Comparison of ENCODE assay signal across 14 cellular contexts in the genomic region with DNA sequence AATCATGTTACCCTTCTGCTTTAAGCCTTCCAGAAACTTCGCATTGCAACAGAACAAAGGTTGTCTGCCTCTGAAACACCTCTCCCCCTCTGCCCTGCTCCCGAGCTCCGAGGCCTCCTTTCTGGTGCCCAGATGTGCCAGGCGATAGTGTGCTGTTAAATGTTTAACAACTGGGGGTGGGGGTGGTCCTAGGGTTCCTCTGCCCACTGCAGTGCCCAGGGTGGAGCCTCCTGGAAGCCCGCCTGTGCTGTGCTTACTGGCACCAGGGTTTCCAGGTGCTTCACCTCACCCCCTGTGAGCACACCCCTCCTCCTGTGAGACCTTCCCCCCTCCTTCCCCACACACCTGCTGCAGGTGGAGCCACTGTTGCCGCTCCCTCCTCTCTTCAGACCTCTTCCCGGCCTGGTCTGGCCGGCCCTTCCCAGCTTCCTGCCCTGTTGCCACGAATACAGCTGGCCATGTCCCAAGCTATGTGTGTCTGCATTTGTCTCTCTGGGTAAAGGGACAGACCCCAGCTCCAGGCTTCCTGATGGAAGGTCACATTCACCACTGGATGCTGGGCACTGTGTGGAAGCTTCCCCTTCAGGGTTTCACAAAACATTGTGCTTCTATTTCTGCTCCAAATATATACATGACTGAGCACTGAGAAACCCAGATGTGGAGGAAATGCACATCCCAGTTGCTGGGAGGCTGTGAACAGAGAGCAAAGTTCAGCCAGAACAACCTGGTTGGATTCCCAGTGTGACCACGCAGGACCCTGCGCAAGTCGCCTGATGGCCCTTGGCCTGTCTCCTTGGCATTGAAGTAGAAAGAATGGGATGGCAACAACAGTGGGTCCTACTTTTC. TPM values are rescaled to one million over a fixed set of nuclear protein-coding genes. Genes with fewer than 3 reads are reported as not detected.
A peak's percentile ranks its signal among the peaks of the same experiment; 100 is the strongest.
DNase-seq lines count a peak whose midpoint lies in the region; ATAC-seq and TF ChIP-seq lines count a peak whose summit lies in the region.
"Had no signal": no experiment of that assay in that cellular context is flagged by ENCODE, and none has a peak within 500 bp of the region (broad histone marks: within the 10 kb centered on the region; RNA-seq: fewer than 3 reads in every experiment).

No MANE protein-coding gene starts in this region.

- H3K9me3 Mint-ChIP-seq in stimulated activated memory B cell treated with anti-CD40 and anti-IgM and Interleukin-4, amounts not matched to agents 10 μg/mL and 1 μg/mL and 100 μg/mL, for 72 hours: no peaks in the 10 kb centered on the region
- H3K9me3 Mint-ChIP-seq: mesothelial cell of epicardium had no signal

- H3K27me3 ChIP-seq in Loucy (ENCODE audit: insufficient read depth, low read length, poor library complexity, severe bottlenecking): no peaks in the 10 kb centered on the region
- H3K27me3 ChIP-seq: adrenal gland, hepatocyte had no signal

- peak; percentile 72 for ATAC-seq in left lobe of liver
- ATAC-seq in stimulated activated memory B cell treated with anti-CD40 and anti-IgM and Interleukin-4, amounts not matched to agents 10 μg/mL and 1 μg/mL and 100 μg/mL, for 72 hours: no peak
- ATAC-seq: activated CD8-positive, alpha-beta memory T cell treated with anti-CD3 and anti-CD28 coated beads, Interleukin-2, amount 10 ng/mL, durations not matched to agents 7 days and 5 days had no signal

- peaks cover under 1% of the 10 kb centered on the region; the same call in 1 of the 2 replicates for H3F3A ChIP-seq in Loucy (ENCODE audit: low read depth)

- H3K4me1 ChIP-seq in Loucy (ENCODE audit: insufficient read depth, low read length, poor library complexity, severe bottlenecking): peaks cover 50% of the 10 kb centered on the region

- DNase-seq in NCI-H510A treated with DMSO at 0.1 percent for 48 hours (lab: John Stamatoyannopoulos, UW) (peak; percentile 70), left lobe of liver (ENCODE audit: low spot score) (peak; percentile 86), occipital lobe (lab: John Stamatoyannopoulos, UW) (no peak), SW480 (ENCODE audit: low spot score) (no peak), HUDEP-2 (lab: John Stamatoyannopoulos, UW; ENCODE audit: unreplicated experiment in 76 of 76) (no peak)
- DNase-seq: activated CD8-positive, alpha-beta memory T cell treated with anti-CD3 and anti-CD28 coated beads, Interleukin-2, amount 10 ng/mL, durations not matched to agents 7 days and 5 days; adrenal gland; Kasumi-1; OCI-M1 had no signal

- peaks cover 98% of the 10 kb centered on the region for H3K79me2 ChIP-seq in Loucy (ENCODE audit: insufficient read depth, low read length)
- H3K79me2 ChIP-seq: hepatocyte had no signal

- no peaks in the 10 kb centered on the region for H3K9me3 ChIP-seq in Loucy (ENCODE audit: insufficient read depth, low read depth, low read length)
- H3K9me3 ChIP-seq: adrenal gland had no signal

- H3K4me3 Mint-ChIP-seq in stimulated activated memory B cell treated with anti-CD40 and anti-IgM and Interleukin-4, amounts not matched to agents 10 μg/mL and 1 μg/mL and 100 μg/mL, for 72 hours: no peak overlapping the region
- H3K4me3 Mint-ChIP-seq: activated CD8-positive, alpha-beta memory T cell treated with anti-CD3 and anti-CD28 coated beads, Interleukin-2, amount 10 ng/mL, durations not matched to agents 7 days and 5 days; mesothelial cell of epicardium had no signal

- peak overlapping the region; percentile 65 for H3K9ac ChIP-seq in Loucy (ENCODE audit: low read depth, low read length, poor library complexity, severe bottlenecking)

- H3K27me3 Mint-ChIP-seq in stimulated activated memory B cell treated with anti-CD40 and anti-IgM and Interleukin-4, amounts not matched to agents 10 μg/mL and 1 μg/mL and 100 μg/mL, for 72 hours: no peaks in the 10 kb centered on the region
- H3K27me3 Mint-ChIP-seq: activated CD8-positive, alpha-beta memory T cell treated with anti-CD3 and anti-CD28 coated beads, Interleukin-2, amount 10 ng/mL, durations not matched to agents 7 days and 5 days had no signal

- peaks cover 52% of the 10 kb centered on the region for H3K36me3 Mint-ChIP-seq in stimulated activated memory B cell treated with anti-CD40 and anti-IgM and Interleukin-4, amounts not matched to agents 10 μg/mL and 1 μg/mL and 100 μg/mL, for 72 hours
- H3K36me3 Mint-ChIP-seq: activated CD8-positive, alpha-beta memory T cell treated with anti-CD3 and anti-CD28 coated beads, Interleukin-2, amount 10 ng/mL, durations not matched to agents 7 days and 5 days; mesothelial cell of epicardium had no signal

- H3K4me3 ChIP-seq in Loucy (ENCODE audit: low read length, poor library complexity, severe bottlenecking): peak overlapping the region; percentile 54
- H3K4me3 ChIP-seq: adrenal gland, hepatocyte, skin epidermis had no signal

- H3K27ac Mint-ChIP-seq in stimulated activated memory B cell treated with anti-CD40 and anti-IgM and Interleukin-4, amounts not matched to agents 10 μg/mL and 1 μg/mL and 100 μg/mL, for 72 hours: peak overlapping the region; percentile 29
- H3K27ac Mint-ChIP-seq: activated CD8-positive, alpha-beta memory T cell treated with anti-CD3 and anti-CD28 coated beads, Interleukin-2, amount 10 ng/mL, durations not matched to agents 7 days and 5 days; mesothelial cell of epicardium had no signal

- peaks cover 2% of the 10 kb centered on the region for H4K20me1 ChIP-seq in Loucy (ENCODE audit: insufficient read depth, low read length, poor library complexity, severe bottlenecking)

- peaks cover 66% of the 10 kb centered on the region; the same call in 1 of the 2 replicates for H3K36me3 ChIP-seq in Loucy (ENCODE audit: insufficient read depth, low read length)
- H3K36me3 ChIP-seq: adrenal gland had no signal

- H3K9me2 ChIP-seq in Loucy (replicated peaks; ENCODE audit: low read depth, low read length): no peaks in the 10 kb centered on the region

- H3K4me2 ChIP-seq in Loucy (ENCODE audit: low read depth, low read length, poor library complexity, severe bottlenecking): peak overlapping the region; percentile 69
- H3K4me2 ChIP-seq: hepatocyte had no signal

- peaks cover 25% of the 10 kb centered on the region for H3K4me1 Mint-ChIP-seq in stimulated activated memory B cell treated with anti-CD40 and anti-IgM and Interleukin-4, amounts not matched to agents 10 μg/mL and 1 μg/mL and 100 μg/mL, for 72 hours
- H3K4me1 Mint-ChIP-seq: activated CD8-positive, alpha-beta memory T cell treated with anti-CD3 and anti-CD28 coated beads, Interleukin-2, amount 10 ng/mL, durations not matched to agents 7 days and 5 days had no signal

- no peak overlapping the region for H2AFZ ChIP-seq in Loucy (ENCODE audit: low read length)
- H2AFZ ChIP-seq: hepatocyte had no signal

- TF ChIP-seq CTCF in Loucy (conservative IDR thresholded peaks at IDR 0.05; ENCODE audit: low read length): no peak

RNA-seq across cellular contexts. Expression of gene MGLL, which starts 37.2 kb away (rescaled TPM):
- total RNA-seq in left lobe of liver (139 TPM), occipital lobe (40.9 TPM)

Comparison
In these comparisons a context has a peak if more than half of its experiments do, and no peak if none do; other contexts are left out.
1. DNase-seq: peak in NCI-H510A treated with DMSO at 0.1 percent for 48 hours (single experiment) and left lobe of liver (single experiment); none in occipital lobe (single experiment), SW480 (single experiment) and HUDEP-2 (0 of 76).